In the genomic region with DNA sequence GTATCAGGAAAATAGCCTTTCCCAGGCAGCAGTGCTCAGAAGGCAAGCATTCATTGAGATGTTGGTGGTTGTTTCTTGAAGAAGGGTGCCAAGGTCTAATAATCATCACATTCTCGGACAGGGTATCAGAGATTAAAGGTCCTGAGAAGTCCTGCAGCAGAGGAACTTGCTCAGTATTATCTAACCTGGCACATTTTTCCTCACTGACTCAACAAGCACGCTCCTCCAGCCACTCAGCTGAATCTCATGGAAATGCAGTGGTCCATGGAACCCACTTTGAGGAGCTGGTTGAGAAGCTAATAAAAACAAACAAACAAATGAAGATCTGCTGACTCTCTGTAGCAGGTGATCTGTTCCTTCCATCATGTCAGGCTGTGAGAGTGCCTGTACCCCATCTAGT, we compare ENCODE assay signal across 13 cellular contexts. TPM values are rescaled to one million over a fixed set of nuclear protein-coding genes. Genes with fewer than 3 reads are reported as not detected.
DNase-seq lines count a peak whose midpoint lies in the region; ATAC-seq and TF ChIP-seq lines count a peak whose summit lies in the region.
"Had no signal": no experiment of that assay in that cellular context is flagged by ENCODE, and none has a peak within 500 bp of the region (broad histone marks: within the 10 kb centered on the region; RNA-seq: fewer than 3 reads in every experiment).

No MANE protein-coding gene starts in this region.

- no peak overlapping the region for H3K4me3 ChIP-seq in HEK293 (ENCODE audit: low read depth, low read length)
- no peak overlapping the region for H3K4me3 ChIP-seq in adipocyte (ENCODE audit: low read length)
- H3K4me3 ChIP-seq in kidney epithelial cell (ENCODE audit: low read depth, low read length), result no peak overlapping the region
- H3K4me3 ChIP-seq: HAP-1 had no signal

- POLR2A ChIA-PET in HEK293 (lab: Yijun Ruan, JAX), result interaction anchor here (1.0 kb wide), 1 partner anchor 36 kb away, joined by 4 read pairs; the partner anchor contains the start of gene ICE1

- no peak for DNase-seq in adipocyte (ENCODE audit: low read depth)
- DNase-seq in kidney epithelial cell (ENCODE audit: low read depth), result peak; percentile 55
- DNase-seq in stimulated activated CD4-positive, alpha-beta T cell treated with anti-CD3 and anti-CD28 coated beads, Interleukin-2, amount 100 ng/mL, for 24 hours, result no peak
- DNase-seq in NCI-H2227 (lab: John Stamatoyannopoulos, UW; ENCODE audit: unreplicated experiment), result no peak
- DNase-seq: CD8-positive, alpha-beta memory T cell; DMS 273 treated with DMSO at 0.1 percent for 48 hours; NCI-H1436 treated with DMSO at 0.1 percent for 48 hours; NCI-H2081; NCI-H69 had no signal

- TF ChIP-seq CTCF in HEK293 (tag by site-specific recombination; IDR thresholded peaks at IDR 0.05) (no peak), kidney epithelial cell (IDR thresholded peaks at IDR 0.05; ENCODE audit: insufficient read depth, low read length, poor library complexity, severe bottlenecking) (no peak)

- H3K9me3 ChIP-seq in HEK293 (ENCODE audit: control insufficient read depth, insufficient read depth, low read depth, low read length) (no peaks in the 10 kb centered on the region), adipocyte (ENCODE audit: control insufficient read depth, low read length) (peaks cover 3% of the 10 kb centered on the region)
- H3K9me3 ChIP-seq: HAP-1 had no signal

- H3K27me3 ChIP-seq in adipocyte (replicated peaks; ENCODE audit: control insufficient read depth, insufficient read depth, low read length) (no peaks in the 10 kb centered on the region), kidney epithelial cell (ENCODE audit: control insufficient read depth, insufficient read depth, low read length) (no peaks in the 10 kb centered on the region)

- H3K4me1 ChIP-seq in HEK293 (ENCODE audit: control insufficient read depth, insufficient read depth, low read length) (peaks cover 11% of the 10 kb centered on the region), adipocyte (ENCODE audit: control insufficient read depth, insufficient read depth, low read length) (peaks cover 56% of the 10 kb centered on the region)
- H3K4me1 ChIP-seq: HAP-1 had no signal

- H3K9ac ChIP-seq in adipocyte (ENCODE audit: low read length), result peak overlapping the region; percentile 8

- H3K27ac ChIP-seq in HEK293 (ENCODE audit: extremely low read depth, low read depth, low read length), result no peak overlapping the region

- H3K36me3 ChIP-seq in HEK293 (ENCODE audit: control insufficient read depth in 2 of 2, insufficient read depth in 1 of 2, low read length in 2 of 2) (no peaks in the 10 kb centered on the region), adipocyte (ENCODE audit: control insufficient read depth, insufficient read depth, low read length, severe bottlenecking) (no peaks in the 10 kb centered on the region), kidney epithelial cell (ENCODE audit: control insufficient read depth, insufficient read depth, low read length) (no peaks in the 10 kb centered on the region)
- H3K36me3 ChIP-seq: HAP-1 had no signal

- CTCF ChIA-PET in HEK293 (lab: Yijun Ruan, JAX), result interaction anchor here (1.0 to 1.4 kb wide), 2 partner anchors 8 to 22 kb away, joined by 4 to 5 read pairs; no protein-coding TSS in a partner anchor

- ATAC-seq in HG02763 (IDR thresholded peaks at IDR 0.05; ENCODE audit: unreplicated experiment) (no peak), GM19395 (IDR thresholded peaks at IDR 0.05; ENCODE audit: unreplicated experiment) (no peak)

TF ChIP-seq in HEK293, 187 proteins besides CTCF, POLR2A, EP300 and RAD21:
- TF ChIP-seq ZNF585B (tag by site-specific recombination; IDR thresholded peaks at IDR 0.05), result no peak
- peak; percentile 97 for TF ChIP-seq ZNF239 (tag by site-specific recombination; IDR thresholded peaks at IDR 0.05)

RNA-seq across cellular contexts. Expression of gene ICE1, which starts 35.3 kb away (rescaled TPM):
- total RNA-seq in kidney epithelial cell, result 28.6 and 30.5 TPM in 2 replicates
